18 cellular contexts compared by ENCODE assay signal in genomic region chr9:119959846-119960545, GRCh38.
A peak's percentile ranks its signal among the peaks of the same experiment; 100 is the strongest.
DNase-seq lines count a peak whose midpoint lies in the region; ATAC-seq, FAIRE-seq and TF ChIP-seq lines count a peak whose summit lies in the region.
"Had no signal": no experiment of that assay in that cellular context is flagged by ENCODE, and none has a peak within 500 bp of the region (broad histone marks: within the 10 kb centered on the region; RNA-seq: fewer than 3 reads in every experiment).

No MANE protein-coding gene starts in this region.

- intact Hi-C loops in right cardiac atrium (cut with DNase I), result loop anchor here in 1 of 4 donors (10.0 kb wide), 1 partner anchor 405 kb away; no protein-coding TSS in a partner anchor

- ATAC-seq in right cardiac atrium, result peak; percentile 49 to 71
- ATAC-seq in T-helper 17 cell, result no peak
- ATAC-seq: GM23338 had no signal

- DNase-seq in AG10803 (ENCODE audit: low read depth), result peak; percentile 77
- peak; percentile 28 for DNase-seq in NCI-H446 treated with DMSO at 0.1 percent for 48 hours (lab: John Stamatoyannopoulos, UW)
- peak; percentile 87 for DNase-seq in cerebellar cortex (ENCODE audit: low spot score)
- no peak for DNase-seq in right cardiac atrium
- DNase-seq in NCI-H2081 (lab: John Stamatoyannopoulos, UW), result no peak
- DNase-seq in urothelium cell line (ENCODE audit: low spot score), result no peak
- no peak for DNase-seq in T-helper 17 cell
- no peak for DNase-seq in OCI-M2 (lab: John Stamatoyannopoulos, UW; ENCODE audit: unreplicated experiment)
- DNase-seq: DMS79 treated with DMSO at 0.1 percent for 48 hours, GDM1, HFFc6, NCI-H1092, NCI-H748 treated with DMSO at 0.1 percent for 48 hours, PC-9 had no signal

- no peak overlapping the region for H3K27ac ChIP-seq in right cardiac atrium (ENCODE audit: low read length)
- H3K27ac ChIP-seq: C4-2B, PC-9 had no signal

- peaks cover 31% of the 10 kb centered on the region for H3K27me3 Mint-ChIP-seq in T-helper 17 cell

- H3K4me1 ChIP-seq in right cardiac atrium (ENCODE audit: control insufficient read depth, insufficient read depth, low read length), result peaks cover 3% of the 10 kb centered on the region

- H3K4me3 ChIP-seq in AG10803 (ENCODE audit: low read length) (no peak overlapping the region), right cardiac atrium (ENCODE audit: low read length) (no peak overlapping the region)
- H3K4me3 ChIP-seq: GM23338, PC-9 had no signal

- H3K36me3 Mint-ChIP-seq in T-helper 17 cell (ENCODE audit: low read depth), result no peaks in the 10 kb centered on the region

- no peak for FAIRE-seq in urothelium cell line (lab: Jason Lieb, UNC)
- FAIRE-seq: A204.1, HTR-8/SVneo had no signal

- no peaks in the 10 kb centered on the region for H3K4me1 Mint-ChIP-seq in T-helper 17 cell

- H3K27me3 ChIP-seq in right cardiac atrium (ENCODE audit: control insufficient read depth, insufficient read depth), result no peaks in the 10 kb centered on the region

- TF ChIP-seq CTCF in AG10803 (conservative IDR thresholded peaks at IDR 0.05; ENCODE audit: low read length), result no peak

- H3K27ac Mint-ChIP-seq in T-helper 17 cell, result no peak overlapping the region
- H3K27ac Mint-ChIP-seq: GM23338, HFFc6 had no signal

- H3K9me3 ChIP-seq in right cardiac atrium (ENCODE audit: control insufficient read depth, low read length), result no peaks in the 10 kb centered on the region
- H3K9me3 ChIP-seq in T-helper 17 cell (ENCODE audit: control insufficient read depth, low read length, poor library complexity, severe bottlenecking), result no peaks in the 10 kb centered on the region

- H3K4me3 Mint-ChIP-seq in T-helper 17 cell, result no peak overlapping the region
- H3K4me3 Mint-ChIP-seq: GM23338, HFFc6 had no signal

- 58% methylated on average over 6 of the region's 6 CpGs for WGBS in right cardiac atrium

Comparison
In these comparisons a context has a peak if more than half of its experiments do, and no peak if none do; other contexts are left out.
1. DNase-seq: peak in AG10803 (single experiment), NCI-H446 treated with DMSO at 0.1 percent for 48 hours (single experiment) and cerebellar cortex (single experiment); none in right cardiac atrium (0 of 3), NCI-H2081 (0 of 2), urothelium cell line (single experiment), T-helper 17 cell (0 of 3) and OCI-M2 (single experiment).